Comparison of ENCODE assay signal across 8 cellular contexts in genomic region chr12:121579981-121580868, GRCh38. TPM values are rescaled to one million over a fixed set of nuclear protein-coding genes. Genes with fewer than 3 reads are reported as not detected.
A peak's percentile ranks its signal among the peaks of the same experiment; 100 is the strongest.
DNase-seq lines count a peak whose midpoint lies in the region; ATAC-seq, FAIRE-seq and TF ChIP-seq lines count a peak whose summit lies in the region.

No MANE protein-coding gene starts in this region.

- ATAC-seq in central memory CD8-positive, alpha-beta T cell (replicated peaks; ENCODE audit: extremely low read depth, poor library complexity, severe bottlenecking), result peak; percentile 73
- ATAC-seq in HG02759 (IDR thresholded peaks at IDR 0.05; ENCODE audit: unreplicated experiment), result no peak

- no peaks in the 10 kb centered on the region for H3K9me3 ChIP-seq in A673 (ENCODE audit: low read depth, low read length, poor library complexity, severe bottlenecking)
- no peaks in the 10 kb centered on the region for H3K9me3 ChIP-seq in kidney (ENCODE audit: control insufficient read depth in 1 of 2, low read length in 2 of 2)

- POLR2A ChIA-PET in A673 (lab: Charles Lee; ENCODE audit: low non-redundant PET), result interaction anchor here (0.5 to 0.7 kb wide), 3 partner anchors 41 to 1164 kb away, joined by 5 to 17 read pairs (median 6); no protein-coding TSS in a partner anchor

- H3K27ac ChIP-seq in A673 (ENCODE audit: low read depth, low read length, poor library complexity, severe bottlenecking) (peak overlapping the region; percentile 88), kidney (ENCODE audit: low read depth in 2 of 2, low read length in 2 of 2) (peak overlapping the region in 1 of 2 donors; percentile 41)

- H3K4me3 Mint-ChIP-seq in central memory CD8-positive, alpha-beta T cell, result peak overlapping the region; percentile 93

- BruUV-seq in A673 (replicated peaks; lab: Mats Ljungman, UMichigan), result no TSS peak

- no peaks in the 10 kb centered on the region for H3K27me3 ChIP-seq in A673 (replicated peaks; ENCODE audit: insufficient read depth, low read depth, low read length, poor library complexity)

- H3K4me1 Mint-ChIP-seq in central memory CD8-positive, alpha-beta T cell, result peaks cover 51% of the 10 kb centered on the region

- no peaks in the 10 kb centered on the region for H3K27me3 Mint-ChIP-seq in central memory CD8-positive, alpha-beta T cell

- intact Hi-C loops in A673 (cut with micrococcal nuclease; ENCODE audit: unreplicated experiment) (no loop called here), kidney (cut with DNase I) (no loop called here)

- no peak for FAIRE-seq in kidney (lab: Jason Lieb, UNC)

- peak overlapping the region; percentile 99 for H3K27ac Mint-ChIP-seq in central memory CD8-positive, alpha-beta T cell (ENCODE audit: low read depth)

- H3K4me1 ChIP-seq in A673 (ENCODE audit: insufficient read depth, low read length, poor library complexity, severe bottlenecking) (peaks cover 45% of the 10 kb centered on the region), kidney (ENCODE audit: control insufficient read depth in 1 of 2, insufficient read depth in 1 of 2, low read depth in 1 of 2, low read length in 2 of 2) (peaks cover 9 to 24% of the 10 kb centered on the region in 2 donors)

- H3K36me3 Mint-ChIP-seq in central memory CD8-positive, alpha-beta T cell (ENCODE audit: insufficient read depth), result peaks cover 16% of the 10 kb centered on the region

- no peak for TF ChIP-seq CTCF in A673 (conservative IDR thresholded peaks at IDR 0.05; ENCODE audit: low read depth, low read length)
- no peak for TF ChIP-seq CTCF in kidney (IDR thresholded peaks at IDR 0.05; ENCODE audit: borderline replicate concordance, extremely low read depth, insufficient read depth)

- CTCF ChIA-PET in A673 (lab: Charles Lee), result interaction anchor here (0.7 kb wide), 1 partner anchor 232 kb away, joined by 6 read pairs; no protein-coding TSS in a partner anchor

- H3K36me3 ChIP-seq in A673 (ENCODE audit: insufficient read depth, low read length, poor library complexity, severe bottlenecking) (peaks cover 8% of the 10 kb centered on the region), kidney (ENCODE audit: control insufficient read depth in 1 of 2, insufficient read depth in 2 of 2, low read length in 2 of 2) (no peaks in the 10 kb centered on the region)

- DNase-seq in A673 (ENCODE audit: low spot score), result peak; percentile 85
- DNase-seq in NCI-H2196 (lab: John Stamatoyannopoulos, UW; ENCODE audit: unreplicated experiment), result peak; percentile 70
- DNase-seq in activated CD4-positive, CD25-positive, alpha-beta regulatory T cell treated with anti-CD3 and anti-CD28 coated beads, Interleukin-2, amount 50 U/mL, for 16 hours (ENCODE audit: low read depth, low spot score), result peak; percentile 63
- peak; percentile 53 to 66 for DNase-seq in central memory CD8-positive, alpha-beta T cell (ENCODE audit: low spot score in 2 of 2)
- peak; percentile 92 for DNase-seq in kidney
- DNase-seq in stimulated activated CD4-positive, alpha-beta T cell treated with anti-CD3 and anti-CD28 coated beads, Interleukin-15, amount 100 ng/mL, for 24 hours, result peak; percentile 78

- H3K9ac ChIP-seq in kidney (ENCODE audit: low read length in 2 of 2), result peak overlapping the region; percentile 55 to 58

- H3K4me3 ChIP-seq in A673 (ENCODE audit: low read depth, low read length, poor library complexity, severe bottlenecking), result peak overlapping the region; percentile 80
- H3K4me3 ChIP-seq in kidney (ENCODE audit: low read length in 2 of 2), result peak overlapping the region; percentile 60 to 67

- H3K9me3 Mint-ChIP-seq in central memory CD8-positive, alpha-beta T cell, result no peaks in the 10 kb centered on the region

- peak; percentile 47 for TF ChIP-seq POLR2A in GM19193 (IDR thresholded peaks at IDR 0.05; ENCODE audit: extremely low read depth, insufficient read depth, insufficient read length)

RNA-seq across cellular contexts. Expression of gene KDM2B, which starts 0.6 kb away (rescaled TPM):
- total RNA-seq in A673 (2021) (49.3 and 52.5 TPM in 2 replicates), kidney (19.7 TPM)
- 6.2 TPM for polyA plus RNA-seq in kidney (ENCODE audit: insufficient read depth, low read depth, low replicate concordance)

RNA-seq across cellular contexts. Expression of gene ORAI1, which starts 46.1 kb away (rescaled TPM):
- 25.6 and 28.2 TPM in 2 replicates for total RNA-seq in A673 (2021)
- 16.5 TPM for total RNA-seq in kidney
- 18.2 TPM for polyA plus RNA-seq in kidney (ENCODE audit: insufficient read depth, low read depth, low replicate concordance)
